In the genomic region with DNA sequence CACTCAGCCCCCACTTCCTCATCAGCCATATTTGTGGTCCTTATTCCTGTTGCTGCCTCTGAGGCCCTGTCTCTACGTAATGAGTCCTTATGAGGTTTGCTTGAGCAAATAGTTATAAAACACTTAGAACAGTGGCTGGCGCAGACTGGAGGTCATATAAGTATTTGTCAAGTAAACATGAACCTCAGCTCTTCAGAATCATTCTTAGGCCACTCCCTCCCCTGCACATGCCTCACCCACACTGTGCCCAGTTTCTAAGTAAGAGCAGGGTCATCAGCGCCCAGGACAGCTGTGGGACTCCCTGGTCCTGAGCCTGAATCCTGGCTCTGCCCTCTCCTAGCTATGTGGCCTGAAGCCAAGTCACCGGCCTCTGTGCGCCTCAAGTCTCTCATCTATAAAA, we compare ENCODE assay signal across 13 cellular contexts. TPM values are rescaled to one million over a fixed set of nuclear protein-coding genes. Genes with fewer than 3 reads are reported as not detected.
DNase-seq lines count a peak whose midpoint lies in the region; ATAC-seq and TF ChIP-seq lines count a peak whose summit lies in the region.
"Had no signal": no experiment of that assay in that cellular context is flagged by ENCODE, and none has a peak within 500 bp of the region (broad histone marks: within the 10 kb centered on the region; RNA-seq: fewer than 3 reads in every experiment).

No MANE protein-coding gene starts in this region.

- no peak overlapping the region for H3K4me3 ChIP-seq in MM.1S (ENCODE audit: low read length)
- H3K4me3 ChIP-seq in neural progenitor cell = no peak overlapping the region
- H3K4me3 ChIP-seq: thoracic aorta had no signal

- no peak for ATAC-seq in activated CD8-positive, alpha-beta T cell treated with anti-CD3 and anti-CD28 coated beads for 36 hours
- no peak for ATAC-seq in GM18873 (IDR thresholded peaks at IDR 0.05; ENCODE audit: low FRiP score, unreplicated experiment)
- ATAC-seq: Right ventricle myocardium inferior had no signal

- no peaks in the 10 kb centered on the region for H3K27me3 Mint-ChIP-seq in activated CD8-positive, alpha-beta T cell treated with anti-CD3 and anti-CD28 coated beads for 36 hours
- peaks cover 7% of the 10 kb centered on the region for H3K27me3 Mint-ChIP-seq in neural progenitor cell (ENCODE audit: insufficient read depth, low read depth)

- H2AFZ ChIP-seq in MM.1S (ENCODE audit: low read length) = no peak overlapping the region
- H2AFZ ChIP-seq in neural progenitor cell (replicated peaks) = no peak overlapping the region

- peaks cover 32% of the 10 kb centered on the region for H3K36me3 Mint-ChIP-seq in activated CD8-positive, alpha-beta T cell treated with anti-CD3 and anti-CD28 coated beads for 36 hours (ENCODE audit: low read depth)
- no peaks in the 10 kb centered on the region for H3K36me3 Mint-ChIP-seq in neural progenitor cell

- DNase-seq in DMS79 (lab: John Stamatoyannopoulos, UW) (peak; percentile 32), DMS79 treated with DMSO at 0.1 percent for 48 hours (lab: John Stamatoyannopoulos, UW) (no peak), MM.1S (no peak), neural progenitor cell (ENCODE audit: low spot score) (no peak), OCI-M2 (lab: John Stamatoyannopoulos, UW; ENCODE audit: unreplicated experiment) (no peak), NCI-H1092 treated with DMSO at 0.1 percent for 48 hours (lab: John Stamatoyannopoulos, UW) (no peak)
- no peak for DNase-seq in activated CD8-positive, alpha-beta T cell treated with anti-CD3 and anti-CD28 coated beads for 36 hours
- DNase-seq: activated T-cell treated with anti-CD3 and anti-CD28 coated beads, Interleukin-2, amount 50 U/mL, for 48 hours; NCI-H446 had no signal

- H3K9ac ChIP-seq in MM.1S (ENCODE audit: low read length) = no peak overlapping the region
- H3K9ac ChIP-seq in neural progenitor cell = no peak overlapping the region

- H3K36me3 ChIP-seq in MM.1S (replicated peaks; ENCODE audit: insufficient read depth, low read length) = peaks cover 18% of the 10 kb centered on the region
- H3K36me3 ChIP-seq in neural progenitor cell = no peaks in the 10 kb centered on the region

- H3K9me3 ChIP-seq in MM.1S (replicated peaks; ENCODE audit: insufficient read depth, low read length) (no peaks in the 10 kb centered on the region), neural progenitor cell (ENCODE audit: low read depth) (no peaks in the 10 kb centered on the region)
- H3K9me3 ChIP-seq: thoracic aorta had no signal

- H3K27ac ChIP-seq in MM.1S (ENCODE audit: low read length) (peak overlapping the region; percentile 90; the same call in 1 of the 2 replicates), neural progenitor cell (no peak overlapping the region)
- H3K27ac ChIP-seq: thoracic aorta had no signal

- no peaks in the 10 kb centered on the region for H3K27me3 ChIP-seq in MM.1S (replicated peaks; ENCODE audit: insufficient read depth, low read length)
- peaks cover 23% of the 10 kb centered on the region for H3K27me3 ChIP-seq in neural progenitor cell

- peaks cover 40% of the 10 kb centered on the region for H3K4me1 ChIP-seq in MM.1S (ENCODE audit: low read length)
- H3K4me1 ChIP-seq in neural progenitor cell = no peaks in the 10 kb centered on the region

- H3K4me3 Mint-ChIP-seq in activated CD8-positive, alpha-beta T cell treated with anti-CD3 and anti-CD28 coated beads for 36 hours = no peak overlapping the region
- H3K4me3 Mint-ChIP-seq in neural progenitor cell = no peak overlapping the region

- peaks cover 46% of the 10 kb centered on the region for H3K4me1 Mint-ChIP-seq in activated CD8-positive, alpha-beta T cell treated with anti-CD3 and anti-CD28 coated beads for 36 hours (ENCODE audit: low read depth)
- peaks cover 21% of the 10 kb centered on the region for H3K4me1 Mint-ChIP-seq in neural progenitor cell

- no peaks in the 10 kb centered on the region for H3K9me2 ChIP-seq in MM.1S (replicated peaks; ENCODE audit: insufficient read depth, low read length)

- CTCF ChIA-PET in activated CD8-positive, alpha-beta T cell treated with anti-CD3 and anti-CD28 coated beads for 36 hours (lab: Charles Lee) = interaction anchor here (0.6 to 1.0 kb wide), 2 partner anchors 46 to 178 kb away, joined by 3 read pairs; a partner anchor contains a TSS

- H3K79me2 ChIP-seq in MM.1S (ENCODE audit: low read length) (peaks cover 71% of the 10 kb centered on the region), neural progenitor cell (ENCODE audit: low read depth) (no peaks in the 10 kb centered on the region)

- peak overlapping the region; percentile 43; the same call in 1 of the 2 replicates for H3K4me2 ChIP-seq in MM.1S (ENCODE audit: low read depth, low read length)
- H3K4me2 ChIP-seq in neural progenitor cell = no peak overlapping the region

- peak overlapping the region; percentile 68 for H3K27ac Mint-ChIP-seq in activated CD8-positive, alpha-beta T cell treated with anti-CD3 and anti-CD28 coated beads for 36 hours
- peak overlapping the region; percentile 83 for H3K27ac Mint-ChIP-seq in neural progenitor cell

- POLR2A ChIA-PET in activated CD8-positive, alpha-beta T cell treated with anti-CD3 and anti-CD28 coated beads for 36 hours (lab: Charles Lee) = interaction anchor here (0.7 to 1.8 kb wide), 6 partner anchors 9 to 134 kb away, joined by 3 to 6 read pairs (median 4); a partner anchor contains a TSS

- H3K9me3 Mint-ChIP-seq in activated CD8-positive, alpha-beta T cell treated with anti-CD3 and anti-CD28 coated beads for 36 hours = no peaks in the 10 kb centered on the region
- no peaks in the 10 kb centered on the region for H3K9me3 Mint-ChIP-seq in neural progenitor cell

- H3F3A ChIP-seq in MM.1S (ENCODE audit: insufficient read depth, low read length) (peaks cover 30% of the 10 kb centered on the region), neural progenitor cell (ENCODE audit: low read depth) (peaks cover 6% of the 10 kb centered on the region)

- intact Hi-C loops in activated CD8-positive, alpha-beta T cell treated with anti-CD3 and anti-CD28 coated beads for 36 hours (cut with micrococcal nuclease) = no loop called here

- H4K20me1 ChIP-seq in MM.1S (ENCODE audit: insufficient read depth, low read length) (no peaks in the 10 kb centered on the region), neural progenitor cell (ENCODE audit: low read depth) (no peaks in the 10 kb centered on the region)

- no peak for TF ChIP-seq CTCF in MM.1S (IDR thresholded peaks at IDR 0.05; ENCODE audit: low read length)
- TF ChIP-seq CTCF in activated CD8-positive, alpha-beta T cell treated with anti-CD3 and anti-CD28 coated beads for 36 hours (IDR thresholded peaks at IDR 0.05) = no peak
- no peak for TF ChIP-seq CTCF in neural progenitor cell (IDR thresholded peaks at IDR 0.05)

RNA-seq across cellular contexts. Expression of a gene that starts 4.0 kb away (rescaled TPM):
- 10 to 100 TPM; 34.3 to 34.9 TPM for total RNA-seq in activated CD8-positive, alpha-beta T cell treated with anti-CD3 and anti-CD28 coated beads for 36 hours
- 5.5 and 11.1 TPM in 2 replicates for total RNA-seq in neural progenitor cell (ENCODE audit: low replicate concordance)

RNA-seq across cellular contexts. Expression of a gene that starts 13.5 kb away (rescaled TPM):
- 10 to 100 TPM; 36.9 to 38.8 TPM for total RNA-seq in activated CD8-positive, alpha-beta T cell treated with anti-CD3 and anti-CD28 coated beads for 36 hours
- total RNA-seq in neural progenitor cell (ENCODE audit: low replicate concordance) = 14.3 and 42.7 TPM in 2 replicates

RNA-seq across cellular contexts. Expression of a gene that starts 17.7 kb away (rescaled TPM):
- 1 to 10 TPM; 1.7 to 2.5 TPM for total RNA-seq in activated CD8-positive, alpha-beta T cell treated with anti-CD3 and anti-CD28 coated beads for 36 hours
- 1.4 and 8.8 TPM in 2 replicates for total RNA-seq in neural progenitor cell (ENCODE audit: low replicate concordance)
- total RNA-seq: Right ventricle myocardium inferior, skeletal muscle tissue had no signal

RNA-seq across cellular contexts. Expression of a gene that starts 24.8 kb away (rescaled TPM):
- total RNA-seq in activated CD8-positive, alpha-beta T cell treated with anti-CD3 and anti-CD28 coated beads for 36 hours = 10 to 100 TPM; 41.3 to 43.9 TPM
- total RNA-seq in neural progenitor cell (ENCODE audit: low replicate concordance) = 9.1 and 20.5 TPM in 2 replicates

RNA-seq across cellular contexts. Expression of a gene that starts 35.4 kb away (rescaled TPM):
- 10 to 100 TPM; 12.1 to 14.8 TPM for total RNA-seq in activated CD8-positive, alpha-beta T cell treated with anti-CD3 and anti-CD28 coated beads for 36 hours
- 20.5 and 25.6 TPM in 2 replicates for total RNA-seq in neural progenitor cell (ENCODE audit: low replicate concordance)
